ENCODE assay signal across 8 cellular contexts in genomic region chr11:32312865-32313403, GRCh38.
DNase-seq lines count a peak whose midpoint lies in the region; ATAC-seq and TF ChIP-seq lines count a peak whose summit lies in the region.

No MANE protein-coding gene starts in this region.

- peaks cover 4% of the 10 kb centered on the region for H3K36me3 Mint-ChIP-seq in nephron progenitor cell (ENCODE audit: low read depth)

- peak; percentile 75 for TF ChIP-seq CTCF in SK-N-SH (IDR thresholded peaks at IDR 0.05)
- peak; percentile 58 for TF ChIP-seq CTCF in nephron progenitor cell (IDR thresholded peaks at IDR 0.05)

- peaks cover 5% of the 10 kb centered on the region; the same call in 1 of the 2 replicates for H3K27me3 ChIP-seq in SK-N-SH (ENCODE audit: insufficient read depth)

- peaks cover 5% of the 10 kb centered on the region for H3F3A ChIP-seq in SK-N-SH (replicated peaks; ENCODE audit: insufficient read depth)

- no peaks in the 10 kb centered on the region for H3K27me3 Mint-ChIP-seq in nephron progenitor cell (ENCODE audit: low read depth, poor library complexity)

- H3K4me3 ChIP-seq in SK-N-SH (ENCODE audit: low read depth in 2 of 2, low read length in 1 of 2) = peak overlapping the region in 1 of 2 experiments; percentile 18; a peak in 1 of 4 replicates

- peak overlapping the region; percentile 20; the same call in 1 of the 2 replicates for H3K4me2 ChIP-seq in SK-N-SH

- no peaks in the 10 kb centered on the region for H3K36me3 ChIP-seq in SK-N-SH (replicated peaks in 1 of 2; ENCODE audit: control insufficient read depth in 1 of 2, insufficient read depth in 2 of 2, low read length in 1 of 2)

- peak overlapping the region; percentile 77 for H3K4me3 Mint-ChIP-seq in nephron progenitor cell

- H3K9me3 ChIP-seq in SK-N-SH = no peaks in the 10 kb centered on the region

- peak; percentile 39 for TF ChIP-seq RAD21 in SK-N-SH (IDR thresholded peaks at IDR 0.05; ENCODE audit: low read length)

- H3K4me1 ChIP-seq in SK-N-SH (ENCODE audit: control insufficient read depth in 1 of 2, insufficient read depth in 2 of 2, low read depth in 1 of 2, low read length in 1 of 2) = peaks cover 2 to 4% of the 10 kb centered on the region in 2 experiments; a peak in 2 of 4 replicates

- H3K9me2 ChIP-seq in SK-N-SH = no peaks in the 10 kb centered on the region

- TF ChIP-seq EP300 in SK-N-SH (IDR thresholded peaks at IDR 0.05; ENCODE audit: borderline replicate concordance in 1 of 2, low read depth in 1 of 2, low read length in 1 of 2) = no peak

- H4K20me1 ChIP-seq in SK-N-SH (ENCODE audit: insufficient read depth) = no peaks in the 10 kb centered on the region

- peak; percentile 27 for DNase-seq in activated naive CD4-positive, alpha-beta T cell treated with Interleukin-2 at 50 U/mL for 16 hours
- no peak for DNase-seq in activated naive CD4-positive, alpha-beta T cell (lab: John Stamatoyannopoulos, UW)
- peak; percentile 51 for DNase-seq in SK-N-SH
- peak; percentile 45 for DNase-seq in epithelial cell of prostate (ENCODE audit: low read depth, low spot score)
- no peak for DNase-seq in nephron progenitor cell
- no peak for DNase-seq in middle frontal gyrus (ENCODE audit: extremely low spot score, low spot score)

- no peak overlapping the region for H3K9ac ChIP-seq in SK-N-SH

- ATAC-seq in HG03442 (IDR thresholded peaks at IDR 0.05; ENCODE audit: unreplicated experiment) (peak; percentile 59), HG03025 (IDR thresholded peaks at IDR 0.05; ENCODE audit: low FRiP score, unreplicated experiment) (no peak)

- no peaks in the 10 kb centered on the region for H3K79me2 ChIP-seq in SK-N-SH (ENCODE audit: insufficient read depth)

- CTCF ChIA-PET in SK-N-SH (lab: Yijun Ruan, JAX) = interaction anchor here (0.6 to 1.6 kb wide), 12 partner anchors 8 to 68 kb away, joined by 3 to 11 read pairs (median 4); no protein-coding TSS in a partner anchor

- H3K27ac ChIP-seq in SK-N-SH (ENCODE audit: low read depth in 2 of 2, low read length in 1 of 2) = no peak overlapping the region
- peak overlapping the region; percentile 41 for H3K27ac ChIP-seq in epithelial cell of prostate

- H3K27ac Mint-ChIP-seq in nephron progenitor cell = peak overlapping the region; percentile 98

- POLR2A ChIA-PET in SK-N-SH (lab: Yijun Ruan, JAX) = no interaction called here

- WGBS in SK-N-SH (ENCODE audit: low lambda C conversion rate) = 10% methylated on average over 12 of the region's 12 CpGs

- H2AFZ ChIP-seq in SK-N-SH (ENCODE audit: low read depth) = 0 out of 2 replicates have a peak overlapping the region, but pooled peaks have one; percentile 38

- no peaks in the 10 kb centered on the region for H3K9me3 Mint-ChIP-seq in nephron progenitor cell

- H3K4me1 Mint-ChIP-seq in nephron progenitor cell = peaks cover 97% of the 10 kb centered on the region

TF ChIP-seq in SK-N-SH, 30 proteins besides CTCF, POLR2A, EP300 and RAD21:
- no peak for TF ChIP-seq MEF2A (IDR thresholded peaks at IDR 0.05; ENCODE audit: borderline replicate concordance, low read depth)
- no peak for TF ChIP-seq FOSL2 (IDR thresholded peaks at IDR 0.05; ENCODE audit: borderline replicate concordance, low read depth)
- no peak for TF ChIP-seq NFIC (IDR thresholded peaks at IDR 0.05; ENCODE audit: borderline replicate concordance)
- no peak for TF ChIP-seq POLR2AphosphoS5 (IDR thresholded peaks at IDR 0.05; ENCODE audit: low read depth, low read length)
- TF ChIP-seq GABPA (IDR thresholded peaks at IDR 0.05; ENCODE audit: low read depth) = no peak
- TF ChIP-seq FOXJ3 (CRISPR knock-in tag; IDR thresholded peaks at IDR 0.05) = no peak
- TF ChIP-seq, protein P1, sequence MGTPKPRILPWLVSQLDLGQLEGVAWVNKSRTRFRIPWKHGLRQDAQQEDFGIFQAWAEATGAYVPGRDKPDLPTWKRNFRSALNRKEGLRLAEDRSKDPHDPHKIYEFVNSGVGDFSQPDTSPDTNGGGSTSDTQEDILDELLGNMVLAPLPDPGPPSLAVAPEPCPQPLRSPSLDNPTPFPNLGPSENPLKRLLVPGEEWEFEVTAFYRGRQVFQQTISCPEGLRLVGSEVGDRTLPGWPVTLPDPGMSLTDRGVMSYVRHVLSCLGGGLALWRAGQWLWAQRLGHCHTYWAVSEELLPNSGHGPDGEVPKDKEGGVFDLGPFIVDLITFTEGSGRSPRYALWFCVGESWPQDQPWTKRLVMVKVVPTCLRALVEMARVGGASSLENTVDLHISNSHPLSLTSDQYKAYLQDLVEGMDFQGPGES (IDR thresholded peaks at IDR 0.05; ENCODE audit: low read depth, low read length) = no peak
- no peak for TF ChIP-seq GATA2 (CRISPR knock-in tag; IDR thresholded peaks at IDR 0.05)
- TF ChIP-seq FOXM1 (IDR thresholded peaks at IDR 0.05; ENCODE audit: low read depth) = no peak
- no peak for TF ChIP-seq RCOR1 (IDR thresholded peaks at IDR 0.05; ENCODE audit: low read length)
- TF ChIP-seq NRF1 (IDR thresholded peaks at IDR 0.05; ENCODE audit: low read depth, low read length) = no peak

Comparison
In these comparisons a context has a peak if more than half of its experiments do, and no peak if none do; other contexts are left out.
1. DNase-seq: peak in activated naive CD4-positive, alpha-beta T cell treated with Interleukin-2 at 50 U/mL for 16 hours (single experiment), SK-N-SH (single experiment) and epithelial cell of prostate (single experiment); none in activated naive CD4-positive, alpha-beta T cell (0 of 4), nephron progenitor cell (single experiment) and middle frontal gyrus (single experiment).